In the genomic region with DNA sequence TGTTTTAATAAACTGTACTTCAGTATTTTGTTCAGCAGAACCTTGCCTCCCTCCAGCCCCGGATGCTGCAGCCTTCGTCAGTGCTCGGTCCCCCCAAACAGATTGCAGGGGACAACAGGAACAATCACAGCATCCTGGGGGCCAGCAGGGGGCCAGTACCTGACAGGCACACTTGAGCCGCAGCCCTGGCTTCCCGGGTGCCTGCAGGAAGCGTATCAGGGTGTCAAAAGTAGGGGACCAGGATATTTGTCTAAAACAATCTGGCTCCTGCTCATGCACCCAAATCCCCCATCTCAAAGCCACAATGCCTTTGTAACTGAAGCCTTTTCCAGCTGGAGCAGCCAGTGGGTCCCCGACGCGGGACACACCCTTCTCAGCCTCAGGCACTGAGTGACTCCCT, we compare ENCODE assay signal across 19 cellular contexts.
"Had no signal": no experiment of that assay in that cellular context is flagged by ENCODE, and none has a peak within 500 bp of the region (broad histone marks: within the 10 kb centered on the region; RNA-seq: fewer than 3 reads in every experiment).

No MANE protein-coding gene starts in this region.

- H3K27me3 ChIP-seq: gastrocnemius medialis, hepatocyte, testis, tibial artery, upper lobe of left lung had no signal

- DNase-seq: dermis blood vessel endothelial cell; effector memory CD8-positive, alpha-beta T cell; gastrocnemius medialis; left cardiac atrium; left lung; mesendoderm; natural killer cell; occipital lobe; pancreas; stimulated activated CD4-positive, alpha-beta T cell treated with anti-CD3 and anti-CD28 coated beads, Interleukin-2, amount 100 ng/mL, for 24 hours; stimulated activated CD4-positive, alpha-beta T cell treated with anti-CD3 and anti-CD28 coated beads, Interleukin-4, amount 100 ng/mL, for 24 hours; stimulated activated naive CD4-positive, alpha-beta T cell treated with Interleukin-2 at 50 U/mL for 16 hours; stomach; testis; tibial artery had no signal

- H3K36me3 ChIP-seq: gastrocnemius medialis, left lung, pancreas, stomach, tibial artery, upper lobe of left lung had no signal

- H3K4me3 ChIP-seq: coronary artery, gastrocnemius medialis, hepatocyte, left lung, pancreas, stomach, testis, tibial artery, upper lobe of left lung had no signal

- H3K9me3 ChIP-seq: pancreas, testis, tibial artery had no signal

- H3K4me1 Mint-ChIP-seq: natural killer cell; stimulated activated effector memory CD8-positive, alpha-beta T cell treated with anti-CD3 and anti-CD28 coated beads, Interleukin-12 subunit alpha, Interleukin-12 subunit beta, amount 100 ng/mL, for 72 hours had no signal

- H3K4me3 Mint-ChIP-seq: effector memory CD8-positive, alpha-beta T cell; natural killer cell; stimulated activated effector memory CD8-positive, alpha-beta T cell treated with anti-CD3 and anti-CD28 coated beads, Interleukin-12 subunit alpha, Interleukin-12 subunit beta, amount 100 ng/mL, for 72 hours had no signal

- H3K36me3 Mint-ChIP-seq: natural killer cell; stimulated activated effector memory CD8-positive, alpha-beta T cell treated with anti-CD3 and anti-CD28 coated beads, Interleukin-12 subunit alpha, Interleukin-12 subunit beta, amount 100 ng/mL, for 72 hours had no signal

- H3K27ac ChIP-seq: coronary artery, gastrocnemius medialis, hepatocyte, left lung, pancreas, testis, tibial artery, upper lobe of left lung had no signal

- ATAC-seq: effector memory CD8-positive, alpha-beta T cell; gastrocnemius medialis; left cardiac atrium; left lung; natural killer cell; pancreas; stimulated activated effector memory CD8-positive, alpha-beta T cell treated with anti-CD3 and anti-CD28 coated beads, Interleukin-12 subunit alpha, Interleukin-12 subunit beta, amount 100 ng/mL, for 72 hours had no signal

- H3K27ac Mint-ChIP-seq: effector memory CD8-positive, alpha-beta T cell; natural killer cell; stimulated activated effector memory CD8-positive, alpha-beta T cell treated with anti-CD3 and anti-CD28 coated beads, Interleukin-12 subunit alpha, Interleukin-12 subunit beta, amount 100 ng/mL, for 72 hours had no signal

- H3K4me1 ChIP-seq: gastrocnemius medialis, left lung, pancreas, stomach, testis, tibial artery, upper lobe of left lung had no signal
